In genomic region chr6:30066577-30067459, GRCh38 we compare ENCODE assay signal across 1 cellular context.
A peak's percentile ranks its signal among the peaks of the same experiment; 100 is the strongest.
TF ChIP-seq lines count a peak whose summit lies in the region.

PPP1R11 (plus strand) TSS chr6:30067198; CDS start chr6:30067411, 213 bp downstream.

TF ChIP-seq in HepG2, 621 proteins besides CTCF, POLR2A, EP300 and RAD21 (continued from another document and continues in another):
- peak; percentile 97 for TF ChIP-seq ZGPAT (CRISPR knock-in tag; IDR thresholded peaks at IDR 0.05)
- no peak; the same call in 1 of the 2 replicates for TF ChIP-seq ZNF232 (CRISPR knock-in tag; IDR thresholded peaks at IDR 0.05; ENCODE audit: borderline replicate concordance)
- TF ChIP-seq SSRP1 (CRISPR knock-in tag; IDR thresholded peaks at IDR 0.05), result no peak
- TF ChIP-seq ZNF782 (CRISPR knock-in tag; IDR thresholded peaks at IDR 0.05; ENCODE audit: borderline replicate concordance), result peak; percentile 70; the same call in 1 of the 2 replicates
- no peak; the same call in 1 of the 2 replicates for TF ChIP-seq KLF15 (CRISPR knock-in tag; IDR thresholded peaks at IDR 0.05; ENCODE audit: borderline replicate concordance)
- TF ChIP-seq KDM1A (CRISPR knock-in tag; IDR thresholded peaks at IDR 0.05), result no peak
- TF ChIP-seq ATF6 (CRISPR knock-in tag; conservative IDR thresholded peaks at IDR 0.05), result no peak; the same call in 1 of the 2 replicates
- peak; percentile 91 for TF ChIP-seq BORCS8-MEF2B (CRISPR knock-in tag; IDR thresholded peaks at IDR 0.05)
- no peak; the same call in 1 of the 2 replicates for TF ChIP-seq PBX2 (CRISPR knock-in tag; IDR thresholded peaks at IDR 0.05)
- no peak for TF ChIP-seq ZNF382 (CRISPR knock-in tag; IDR thresholded peaks at IDR 0.05; ENCODE audit: borderline replicate concordance)
- TF ChIP-seq FUBP1 (CRISPR knock-in tag; IDR thresholded peaks at IDR 0.05; ENCODE audit: borderline replicate concordance), result no peak
- TF ChIP-seq U2AF1 (optimal IDR thresholded peaks at IDR 0.05; ENCODE audit: low read depth, low read length), result peak; percentile 68
- TF ChIP-seq ZNF780A (CRISPR knock-in tag; IDR thresholded peaks at IDR 0.05), result no peak
- peak; percentile 8; the same call in 1 of the 2 replicates for TF ChIP-seq ATF7 (IDR thresholded peaks at IDR 0.05)
- peak; percentile 83; the same call in 1 of the 2 replicates for TF ChIP-seq ATF7 (CRISPR knock-in tag; IDR thresholded peaks at IDR 0.05)
- TF ChIP-seq MXD4 (CRISPR knock-in tag; IDR thresholded peaks at IDR 0.05), result peak; percentile 91
- TF ChIP-seq ZFAT (CRISPR knock-in tag; conservative IDR thresholded peaks at IDR 0.05), result no peak
- peak; percentile 93 for TF ChIP-seq POGZ (CRISPR knock-in tag; IDR thresholded peaks at IDR 0.05)
- TF ChIP-seq MYPOP (CRISPR knock-in tag; IDR thresholded peaks at IDR 0.05), result no peak; the same call in 1 of the 2 replicates
- TF ChIP-seq PHF8 (CRISPR knock-in tag; IDR thresholded peaks at IDR 0.05), result peak; percentile 82
- no peak for TF ChIP-seq RORA (CRISPR knock-in tag; IDR thresholded peaks at IDR 0.05)
- peak; percentile 62; the same call in 1 of the 2 replicates for TF ChIP-seq ZNF83 (CRISPR knock-in tag; IDR thresholded peaks at IDR 0.05; ENCODE audit: borderline replicate concordance)
- peak; percentile 90 for TF ChIP-seq RXRA (CRISPR knock-in tag; IDR thresholded peaks at IDR 0.05)
- peak; percentile 98 for TF ChIP-seq NR2C2 (CRISPR knock-in tag; IDR thresholded peaks at IDR 0.05; ENCODE audit: borderline replicate concordance)
- peak; percentile 93 for TF ChIP-seq ETV5 (CRISPR knock-in tag; IDR thresholded peaks at IDR 0.05; ENCODE audit: borderline replicate concordance)
- TF ChIP-seq USF2 (IDR thresholded peaks at IDR 0.05; ENCODE audit: low read depth, low read length), result no peak
- TF ChIP-seq USF2 (CRISPR knock-in tag; IDR thresholded peaks at IDR 0.05; ENCODE audit: borderline replicate concordance), result no peak
- no peak for TF ChIP-seq ZNF546 (CRISPR knock-in tag; conservative IDR thresholded peaks at IDR 0.05)
- TF ChIP-seq ZNF335 (CRISPR knock-in tag; IDR thresholded peaks at IDR 0.05), result no peak
- TF ChIP-seq PCBP1 (IDR thresholded peaks at IDR 0.05; ENCODE audit: borderline replicate concordance, low read depth, low read length), result peak; percentile 97
- no peak for TF ChIP-seq MZF1 (CRISPR knock-in tag; IDR thresholded peaks at IDR 0.05; ENCODE audit: borderline replicate concordance)
- TF ChIP-seq ZNF567 (CRISPR knock-in tag; IDR thresholded peaks at IDR 0.05; ENCODE audit: borderline replicate concordance), result peak; percentile 71
- TF ChIP-seq ZBTB46 (CRISPR knock-in tag; IDR thresholded peaks at IDR 0.05; ENCODE audit: borderline replicate concordance), result peak; percentile 53; the same call in 1 of the 2 replicates
- TF ChIP-seq ZNF264 (CRISPR knock-in tag; IDR thresholded peaks at IDR 0.05), result peak; percentile 41; the same call in 1 of the 2 replicates
- peak; percentile 48; the same call in 1 of the 2 replicates for TF ChIP-seq ZNF777 (CRISPR knock-in tag; IDR thresholded peaks at IDR 0.05)
- peak; percentile 19; the same call in 1 of the 2 replicates for TF ChIP-seq SIX4 (CRISPR knock-in tag; IDR thresholded peaks at IDR 0.05)
- peak; percentile 34 for TF ChIP-seq CBX1 (IDR thresholded peaks at IDR 0.05; ENCODE audit: low read depth)
- TF ChIP-seq CEBPZ (IDR thresholded peaks at IDR 0.05; ENCODE audit: low read length), result no peak
- TF ChIP-seq WIZ (CRISPR knock-in tag; IDR thresholded peaks at IDR 0.05), result no peak; the same call in 1 of the 2 replicates
- peak; percentile 45; the same call in 1 of the 2 replicates for TF ChIP-seq MIER2 (CRISPR knock-in tag; IDR thresholded peaks at IDR 0.05)
- TF ChIP-seq NFE2L1 (CRISPR knock-in tag; IDR thresholded peaks at IDR 0.05; ENCODE audit: borderline replicate concordance), result no peak
- peak; percentile 87 for TF ChIP-seq ATF7-NPFF (CRISPR knock-in tag; IDR thresholded peaks at IDR 0.05; ENCODE audit: low read depth)
- TF ChIP-seq ZSCAN20 (CRISPR knock-in tag; IDR thresholded peaks at IDR 0.05; ENCODE audit: borderline replicate concordance), result no peak
- TF ChIP-seq FOXP4 (CRISPR knock-in tag; IDR thresholded peaks at IDR 0.05), result peak; percentile 77; the same call in 1 of the 2 replicates
- TF ChIP-seq ZNF7 (CRISPR knock-in tag; IDR thresholded peaks at IDR 0.05), result no peak
- no peak for TF ChIP-seq CREBL2 (CRISPR knock-in tag; IDR thresholded peaks at IDR 0.05; ENCODE audit: borderline replicate concordance)
- TF ChIP-seq MBNL3 (CRISPR knock-in tag; conservative IDR thresholded peaks at IDR 0.05), result no peak
- TF ChIP-seq RNF2 (conservative IDR thresholded peaks at IDR 0.05; ENCODE audit: low read depth), result peak; percentile 44; the same call in 1 of the 2 replicates
- no peak for TF ChIP-seq SCMH1 (CRISPR knock-in tag; IDR thresholded peaks at IDR 0.05; ENCODE audit: borderline replicate concordance)
